In the genomic region with DNA sequence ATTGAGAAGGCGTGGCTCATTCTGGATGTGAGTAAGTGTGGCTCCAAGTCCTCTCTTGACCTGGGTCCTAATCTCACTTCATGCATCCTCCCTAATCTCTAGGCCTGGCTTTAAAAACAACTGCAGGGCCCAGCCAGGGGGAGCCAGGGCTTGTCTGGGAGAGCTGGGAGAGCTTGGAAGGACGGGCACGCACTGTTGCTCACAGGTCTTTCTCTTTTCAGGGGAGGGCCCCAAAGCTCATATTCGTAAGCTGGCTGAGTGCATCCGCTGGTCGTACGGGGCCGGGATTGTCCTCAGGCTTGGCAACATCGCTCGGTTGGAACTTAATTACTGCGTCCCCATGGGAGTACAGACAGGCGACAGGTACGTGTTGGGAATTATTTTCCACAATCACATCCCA, we compare ENCODE assay signal across 22 cellular contexts.
"Had no signal": no experiment of that assay in that cellular context is flagged by ENCODE, and none has a peak within 500 bp of the region (broad histone marks: within the 10 kb centered on the region; RNA-seq: fewer than 3 reads in every experiment).

No MANE protein-coding gene starts in this region.

- FAIRE-seq: keratinocyte had no signal

- H3K27ac Mint-ChIP-seq: activated naive CD4-positive, alpha-beta T cell treated with anti-CD3 and anti-CD28 coated beads, Interleukin-2, amount 50 U/mL, for 24 hours had no signal

- ATAC-seq: activated CD4-positive, CD25-positive, alpha-beta regulatory T cell treated with anti-CD3 and anti-CD28 coated beads, Interleukin-2, amount 50 U/mL, for 24 hours; activated T-cell treated with anti-CD3 and anti-CD28 coated beads, Interleukin-2, amount 50 U/mL, for 4 hours; esophagus mucosa; gastrocnemius medialis; left lobe of liver had no signal

- H3K27ac ChIP-seq: ascending aorta, colonic mucosa, thyroid gland, uterus had no signal

- H3K4me3 Mint-ChIP-seq: activated naive CD4-positive, alpha-beta T cell treated with anti-CD3 and anti-CD28 coated beads, Interleukin-2, amount 50 U/mL, for 24 hours; activated T-cell treated with anti-CD3 and anti-CD28 coated beads, Interleukin-2, amount 50 U/mL, for 4 hours; central memory CD8-positive, alpha-beta T cell had no signal

- H3K27me3 ChIP-seq: ascending aorta, colonic mucosa, gastrocnemius medialis, thyroid gland, uterus had no signal

- H3K4me3 ChIP-seq: ascending aorta, colonic mucosa, gastrocnemius medialis, thyroid gland, uterus had no signal

- H3K36me3 ChIP-seq: colonic mucosa, uterus had no signal

- H3K9me3 ChIP-seq: ascending aorta, colonic mucosa, gastrocnemius medialis, thyroid gland, uterus had no signal

- H3K9me3 Mint-ChIP-seq: activated naive CD4-positive, alpha-beta T cell treated with anti-CD3 and anti-CD28 coated beads, Interleukin-2, amount 50 U/mL, for 24 hours; activated T-cell treated with anti-CD3 and anti-CD28 coated beads, Interleukin-2, amount 50 U/mL, for 4 hours; central memory CD8-positive, alpha-beta T cell had no signal

- H3K4me1 ChIP-seq: ascending aorta, colonic mucosa, thyroid gland, uterus had no signal

- DNase-seq: activated CD4-positive, alpha-beta T cell treated with anti-CD3 and anti-CD28 coated beads, Interleukin-2, amount 50 U/mL, for 1 hour; activated CD8-positive, alpha-beta memory T cell treated with anti-CD3 and anti-CD28 coated beads, Interleukin-2, amount 50 U/mL, for 4 hours; activated gamma-delta T cell; activated T-cell treated with anti-CD3 and anti-CD28 coated beads, Interleukin-2, amount 50 U/mL, for 4 hours; colonic mucosa; gastrocnemius medialis; head of caudate nucleus; midbrain; occipital lobe; stimulated activated CD4-positive, alpha-beta T cell treated with anti-CD3 and anti-CD28 coated beads, Interleukin-12 subunit alpha, Interleukin-12 subunit beta, amount 100 ng/mL, for 4 hours; stimulated activated CD4-positive, alpha-beta T cell treated with anti-CD3 and anti-CD28 coated beads, Interleukin-1b, Interleukin-23, amount 100 ng/mL, for 48 hours; stimulated activated CD8-positive, alpha-beta memory T cell treated with anti-CD3 and anti-CD28 coated beads, Interleukin-4, amount 100 ng/mL, for 48 hours; stimulated activated naive CD4-positive, alpha-beta T cell treated with Interleukin-2 at 50 U/mL for 16 hours; thyroid gland; uterus had no signal
